22 cellular contexts compared by ENCODE assay signal in the genomic region with DNA sequence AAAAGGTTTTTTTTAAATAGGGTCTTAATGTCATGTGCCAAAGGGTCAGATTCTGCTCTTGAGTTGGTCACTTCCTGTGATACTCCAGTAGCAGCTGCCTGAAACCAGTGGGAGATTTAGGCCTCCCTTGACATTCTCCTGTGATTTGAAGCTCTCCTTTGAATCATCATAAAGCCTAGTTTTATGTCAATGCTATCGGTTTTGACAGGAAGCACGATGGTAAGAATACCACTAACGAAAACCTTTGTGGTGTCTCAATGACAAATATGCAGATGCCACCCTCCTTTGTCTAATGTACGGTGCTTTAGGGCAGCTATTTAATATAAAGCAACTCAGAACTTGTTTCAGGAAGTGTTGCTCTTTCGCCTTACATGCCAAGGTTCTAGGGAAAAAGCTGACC. TPM values are rescaled to one million over a fixed set of nuclear protein-coding genes. Genes with fewer than 3 reads are reported as not detected.
A peak's percentile ranks its signal among the peaks of the same experiment; 100 is the strongest.
DNase-seq lines count a peak whose midpoint lies in the region; ATAC-seq and TF ChIP-seq lines count a peak whose summit lies in the region.
"Had no signal": no experiment of that assay in that cellular context is flagged by ENCODE, and none has a peak within 500 bp of the region (broad histone marks: within the 10 kb centered on the region; RNA-seq: fewer than 3 reads in every experiment).

No MANE protein-coding gene starts in this region.

- peaks cover 31% of the 10 kb centered on the region for H3K4me1 ChIP-seq in CD4-positive, CD25-positive, alpha-beta regulatory T cell (ENCODE audit: control insufficient read depth, insufficient read depth, low read length, poor library complexity, severe bottlenecking)
- peaks cover 28% of the 10 kb centered on the region for H3K4me1 ChIP-seq in CD4-positive, alpha-beta memory T cell (ENCODE audit: insufficient read depth, low read length)
- peaks cover 14% of the 10 kb centered on the region for H3K4me1 ChIP-seq in fibroblast of lung (ENCODE audit: control insufficient read depth, extremely low read depth, insufficient read depth, low read length)
- H3K4me1 ChIP-seq: Caco-2, foreskin keratinocyte, Peyer's patch had no signal

- intact Hi-C loops in CD4-positive, alpha-beta memory T cell (cut with micrococcal nuclease) = loop anchor here (5.0 kb wide), 1 partner anchor 79 kb away; no protein-coding TSS in a partner anchor

- DNase-seq in CD4-positive, CD25-positive, alpha-beta regulatory T cell = peak in 2 of 3 donors; percentile 26 to 69
- DNase-seq in CD4-positive, alpha-beta memory T cell = peak in 4 of 5 donors; percentile 15 to 43 (median 29)
- peak; percentile 26 for DNase-seq in activated CD4-positive, alpha-beta memory T cell treated with anti-CD3 and anti-CD28 coated beads, Interleukin-2, amount 10 ng/mL, durations not matched to agents 7 days and 5 days
- DNase-seq in fibroblast of lung (ENCODE audit: low read depth in 2 of 2) (no peak), AML-193 (lab: John Stamatoyannopoulos, UW) (no peak), AG08395 (ENCODE audit: low spot score) (no peak), NOMO-1 treated with DMSO at 0.1 percent for 48 hours (lab: John Stamatoyannopoulos, UW; ENCODE audit: unreplicated experiment) (no peak)
- DNase-seq: activated CD4-positive, CD25-positive, alpha-beta regulatory T cell treated with anti-CD3 and anti-CD28 coated beads, Interleukin-2, amount 50 U/mL, for 72 hours; Caco-2; dorsolateral prefrontal cortex; foreskin keratinocyte; left ventricle myocardium superior; midbrain; NCI-H1105 treated with DMSO at 0.1 percent for 48 hours; NK-92 treated with Interleukin-12 subunit alpha and Interleukin-12 subunit beta, amount 100 ng/mL, for 24 hours; Peyer's patch; substantia nigra; T1000 had no signal

- no peak overlapping the region for H3K9ac ChIP-seq in fibroblast of lung (ENCODE audit: insufficient read depth, low read length)

- H3K27me3 ChIP-seq in CD4-positive, CD25-positive, alpha-beta regulatory T cell (ENCODE audit: control insufficient read depth, insufficient read depth, low read length) = no peaks in the 10 kb centered on the region
- H3K27me3 ChIP-seq in CD4-positive, alpha-beta memory T cell (ENCODE audit: insufficient read depth, low read length) = no peaks in the 10 kb centered on the region
- H3K27me3 ChIP-seq in fibroblast of lung (ENCODE audit: control insufficient read depth, insufficient read depth, low read length) = no peaks in the 10 kb centered on the region
- H3K27me3 ChIP-seq: cardiac muscle cell, dorsolateral prefrontal cortex, foreskin keratinocyte, neutrophil, Peyer's patch had no signal

- CTCF ChIA-PET in CD4-positive, alpha-beta memory T cell (lab: Charles Lee; ENCODE audit: partially characterized antibody) = interaction anchor here (0.9 to 7.0 kb wide), 7 partner anchors 9 to 64 kb away, joined by 3 to 55 read pairs (median 3); no protein-coding TSS in a partner anchor
- CTCF ChIA-PET in activated CD4-positive, alpha-beta memory T cell treated with anti-CD3 and anti-CD28 coated beads, Interleukin-2, amount 10 ng/mL, durations not matched to agents 7 days and 5 days (lab: Charles Lee) = interaction anchor here (1.0 to 7.2 kb wide), 6 partner anchors 14 to 172 kb away, joined by 3 to 54 read pairs (median 7); no protein-coding TSS in a partner anchor

- H3K9me3 ChIP-seq in CD4-positive, CD25-positive, alpha-beta regulatory T cell (ENCODE audit: control insufficient read depth in 2 of 2, low read length in 2 of 2) = no peaks in the 10 kb centered on the region
- no peaks in the 10 kb centered on the region for H3K9me3 ChIP-seq in CD4-positive, alpha-beta memory T cell (ENCODE audit: control insufficient read depth in 1 of 2, low read length in 2 of 2)
- H3K9me3 ChIP-seq in fibroblast of lung (ENCODE audit: control insufficient read depth, insufficient read depth, low read depth, low read length) = no peaks in the 10 kb centered on the region
- H3K9me3 ChIP-seq: Caco-2, neutrophil, Peyer's patch had no signal

- H3K36me3 Mint-ChIP-seq in CD4-positive, CD25-positive, alpha-beta regulatory T cell = peaks cover 19% of the 10 kb centered on the region
- H3K36me3 Mint-ChIP-seq in CD4-positive, alpha-beta memory T cell = peaks cover 25 to 31% of the 10 kb centered on the region in 2 donors
- H3K36me3 Mint-ChIP-seq in activated CD4-positive, alpha-beta memory T cell treated with anti-CD3 and anti-CD28 coated beads, Interleukin-2, amount 10 ng/mL, durations not matched to agents 7 days and 5 days (ENCODE audit: low read depth) = peaks cover 31% of the 10 kb centered on the region

- POLR2A ChIA-PET in CD4-positive, alpha-beta memory T cell (lab: Charles Lee; ENCODE audit: partially characterized antibody) = interaction anchor here (1.0 to 2.2 kb wide), 7 partner anchors 23 to 84 kb away, joined by 3 to 10 read pairs (median 4); a partner anchor contains a TSS
- POLR2A ChIA-PET in activated CD4-positive, alpha-beta memory T cell treated with anti-CD3 and anti-CD28 coated beads, Interleukin-2, amount 10 ng/mL, durations not matched to agents 7 days and 5 days (lab: Charles Lee) = interaction anchor here (0.7 to 1.9 kb wide), 10 partner anchors 13 to 82 kb away, joined by 3 to 12 read pairs (median 4); a partner anchor contains a TSS

- H3K4me2 ChIP-seq in fibroblast of lung (ENCODE audit: extremely low read depth, insufficient read depth, low read length) = no peak overlapping the region
- H3K4me2 ChIP-seq: smooth muscle cell had no signal

- H3K36me3 ChIP-seq in CD4-positive, CD25-positive, alpha-beta regulatory T cell (ENCODE audit: control insufficient read depth, insufficient read depth, low read length) = peaks cover 2% of the 10 kb centered on the region
- H3K36me3 ChIP-seq in CD4-positive, alpha-beta memory T cell (ENCODE audit: insufficient read depth, low read length) = peaks cover 6% of the 10 kb centered on the region
- H3K36me3 ChIP-seq in fibroblast of lung (ENCODE audit: control insufficient read depth, insufficient read depth, low read length) = peaks cover 43% of the 10 kb centered on the region
- H3K36me3 ChIP-seq: neutrophil had no signal

- no peak for TF ChIP-seq CTCF in fibroblast of lung (conservative IDR thresholded peaks at IDR 0.05 in 1 of 2, IDR thresholded peaks at IDR 0.05 in 1 of 2; ENCODE audit: low read depth in 1 of 2, low read length in 2 of 2)

- peaks cover 22 to 51% (median 34%) of the 10 kb centered on the region in 4 donors for H3K4me1 Mint-ChIP-seq in CD4-positive, CD25-positive, alpha-beta regulatory T cell
- peaks cover 26 to 32% (median 29%) of the 10 kb centered on the region in 4 donors for H3K4me1 Mint-ChIP-seq in CD4-positive, alpha-beta memory T cell
- H3K4me1 Mint-ChIP-seq in activated CD4-positive, alpha-beta memory T cell treated with anti-CD3 and anti-CD28 coated beads, Interleukin-2, amount 10 ng/mL, durations not matched to agents 7 days and 5 days = peaks cover 46% of the 10 kb centered on the region

- H3K27me3 Mint-ChIP-seq in CD4-positive, CD25-positive, alpha-beta regulatory T cell = peaks cover 5% of the 10 kb centered on the region
- H3K27me3 Mint-ChIP-seq in CD4-positive, alpha-beta memory T cell = no peaks in the 10 kb centered on the region
- H3K27me3 Mint-ChIP-seq in activated CD4-positive, alpha-beta memory T cell treated with anti-CD3 and anti-CD28 coated beads, Interleukin-2, amount 10 ng/mL, durations not matched to agents 7 days and 5 days = peaks cover 3% of the 10 kb centered on the region

- H3K4me3 ChIP-seq in CD4-positive, CD25-positive, alpha-beta regulatory T cell (ENCODE audit: low read depth, low read length) = peak overlapping the region; percentile 8
- no peak overlapping the region for H3K4me3 ChIP-seq in CD4-positive, alpha-beta memory T cell (ENCODE audit: low read length in 2 of 2)
- H3K4me3 ChIP-seq in fibroblast of lung (replicated peaks in 1 of 4; ENCODE audit: control extremely low read depth in 1 of 4, insufficient read depth in 1 of 4, low read depth in 3 of 4, low read length in 4 of 4) = no peak overlapping the region
- H3K4me3 ChIP-seq: cardiac muscle cell, dorsolateral prefrontal cortex, Peyer's patch, smooth muscle cell had no signal

- peak; percentile 74 for ATAC-seq in CD4-positive, CD25-positive, alpha-beta regulatory T cell (ENCODE audit: low read depth in 2 of 2)
- ATAC-seq in HG03025 (IDR thresholded peaks at IDR 0.05; ENCODE audit: low FRiP score, unreplicated experiment) = no peak
- ATAC-seq: foreskin keratinocyte, left ventricle myocardium superior had no signal

- no peak overlapping the region for H2AFZ ChIP-seq in fibroblast of lung (ENCODE audit: low read length)

- peak overlapping the region in 2 of 4 donors; percentile 30 to 33 for H3K4me3 Mint-ChIP-seq in CD4-positive, CD25-positive, alpha-beta regulatory T cell
- H3K4me3 Mint-ChIP-seq in CD4-positive, alpha-beta memory T cell = peak overlapping the region in 5 of 8 donors; percentile 8 to 55 (median 37)
- H3K4me3 Mint-ChIP-seq in activated CD4-positive, alpha-beta memory T cell treated with anti-CD3 and anti-CD28 coated beads, Interleukin-2, amount 10 ng/mL, durations not matched to agents 7 days and 5 days = no peak overlapping the region

- no peak overlapping the region for H3K27ac ChIP-seq in CD4-positive, CD25-positive, alpha-beta regulatory T cell (ENCODE audit: insufficient read depth, low read length, poor library complexity, severe bottlenecking)
- H3K27ac ChIP-seq in CD4-positive, alpha-beta memory T cell (ENCODE audit: low read depth, low read length) = no peak overlapping the region
- peak overlapping the region; percentile 8 for H3K27ac ChIP-seq in fibroblast of lung (ENCODE audit: insufficient read depth, low read length)
- H3K27ac ChIP-seq: cardiac muscle cell, dorsolateral prefrontal cortex, foreskin keratinocyte, neutrophil, Peyer's patch had no signal

- peak overlapping the region; percentile 63 to 71 (median 64) for H3K27ac Mint-ChIP-seq in CD4-positive, CD25-positive, alpha-beta regulatory T cell
- peak overlapping the region; percentile 19 to 73 (median 60) for H3K27ac Mint-ChIP-seq in CD4-positive, alpha-beta memory T cell
- peak overlapping the region; percentile 5 for H3K27ac Mint-ChIP-seq in activated CD4-positive, alpha-beta memory T cell treated with anti-CD3 and anti-CD28 coated beads, Interleukin-2, amount 10 ng/mL, durations not matched to agents 7 days and 5 days

- no peaks in the 10 kb centered on the region for H4K20me1 ChIP-seq in fibroblast of lung (ENCODE audit: control insufficient read depth, extremely low read depth, insufficient read depth, low read length)

- peaks cover 2% of the 10 kb centered on the region for H3K79me2 ChIP-seq in fibroblast of lung (ENCODE audit: control insufficient read depth, insufficient read depth, low read length)

- no peaks in the 10 kb centered on the region for H3K9me3 Mint-ChIP-seq in CD4-positive, CD25-positive, alpha-beta regulatory T cell
- no peaks in the 10 kb centered on the region for H3K9me3 Mint-ChIP-seq in CD4-positive, alpha-beta memory T cell
- H3K9me3 Mint-ChIP-seq in activated CD4-positive, alpha-beta memory T cell treated with anti-CD3 and anti-CD28 coated beads, Interleukin-2, amount 10 ng/mL, durations not matched to agents 7 days and 5 days = no peaks in the 10 kb centered on the region

RNA-seq across cellular contexts. Expression of a gene that starts 44.2 kb away (rescaled TPM):
- total RNA-seq in CD4-positive, CD25-positive, alpha-beta regulatory T cell = 359 TPM
- 100 to 1,000 TPM; 400 to 431 (median 408) TPM for polyA plus RNA-seq in CD4-positive, CD25-positive, alpha-beta regulatory T cell
- total RNA-seq in CD4-positive, alpha-beta memory T cell = 100 to 1,000 TPM; 353 to 360 TPM
- 100 to 1,000 TPM; 226 to 370 TPM for polyA plus RNA-seq in CD4-positive, alpha-beta memory T cell
- 100 to 1,000 TPM; 244 to 246 TPM for total RNA-seq in activated CD4-positive, alpha-beta memory T cell treated with anti-CD3 and anti-CD28 coated beads, Interleukin-2, amount 10 ng/mL, durations not matched to agents 7 days and 5 days
- total RNA-seq in fibroblast of lung = 117 and 151 TPM in 2 replicates
- 214 and 216 TPM in 2 replicates for polyA plus RNA-seq in fibroblast of lung
- polyA plus RNA-seq in fibroblast of lung (2012) = 173 and 186 TPM in 2 replicates
- 322 and 501 TPM in 2 replicates for polyA minus RNA-seq in fibroblast of lung (ENCODE audit: low replicate concordance)

Comparison
In these comparisons a context has a peak if more than half of its experiments do, and no peak if none do; other contexts are left out.
1. DNase-seq: peak in CD4-positive, CD25-positive, alpha-beta regulatory T cell (2 of 3), CD4-positive, alpha-beta memory T cell (4 of 5) and activated CD4-positive, alpha-beta memory T cell treated with anti-CD3 and anti-CD28 coated beads, Interleukin-2, amount 10 ng/mL, durations not matched to agents 7 days and 5 days (single experiment); none in fibroblast of lung (0 of 2), AML-193 (0 of 2), AG08395 (single experiment) and NOMO-1 treated with DMSO at 0.1 percent for 48 hours (single experiment).
2. H3K27ac Mint-ChIP-seq: peak in every context shown above with its lines; median percentile 64 in CD4-positive, CD25-positive, alpha-beta regulatory T cell; 60 in CD4-positive, alpha-beta memory T cell; 5 in activated CD4-positive, alpha-beta memory T cell treated with anti-CD3 and anti-CD28 coated beads, Interleukin-2, amount 10 ng/mL, durations not matched to agents 7 days and 5 days.